8 cellular contexts compared by ENCODE assay signal in the genomic region with DNA sequence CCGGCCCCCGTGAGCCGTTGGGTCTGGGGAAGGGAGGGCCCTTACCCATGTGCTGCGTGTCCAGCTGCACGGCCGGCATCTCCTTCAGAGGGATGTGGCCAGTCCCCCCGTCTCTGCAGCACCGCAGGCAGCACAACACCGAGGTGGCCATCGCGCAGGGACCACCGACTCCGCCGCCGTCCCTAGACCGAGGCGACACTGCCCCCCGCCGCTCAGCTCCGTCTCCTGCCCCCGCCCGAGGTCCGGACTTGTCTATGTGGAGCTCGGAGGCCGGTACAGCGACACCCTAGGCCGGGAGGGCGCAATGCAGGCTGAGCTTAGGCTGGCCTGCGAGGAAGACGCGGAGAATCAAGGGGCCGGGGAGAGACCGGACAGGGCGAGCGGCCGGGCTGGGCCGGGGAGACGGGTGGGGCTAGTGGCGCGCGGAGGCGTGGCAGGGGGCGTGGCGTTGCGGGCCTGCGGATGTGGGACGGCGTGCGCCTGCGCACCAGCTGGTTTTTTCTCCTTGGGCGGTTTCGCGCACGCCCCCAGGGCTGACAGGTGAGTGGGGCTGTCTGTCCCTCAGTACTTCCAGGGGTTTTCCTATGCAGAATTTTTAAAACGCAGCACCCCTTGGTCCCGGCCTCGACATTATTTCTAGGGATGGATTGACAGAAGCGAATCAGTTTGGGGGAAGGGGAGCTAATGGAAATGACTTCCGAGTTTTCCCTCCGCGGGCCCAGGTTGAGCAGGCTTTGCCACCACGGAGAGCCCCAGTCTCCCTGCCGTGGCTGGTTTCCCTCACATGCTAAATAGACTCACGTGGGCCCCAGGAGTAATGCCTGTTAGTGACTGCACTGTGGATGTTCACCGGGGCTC. TPM values are rescaled to one million over a fixed set of nuclear protein-coding genes. Genes with fewer than 3 reads are reported as not detected.
DNase-seq lines count a peak whose midpoint lies in the region; ATAC-seq and TF ChIP-seq lines count a peak whose summit lies in the region.

A gene with protein sequence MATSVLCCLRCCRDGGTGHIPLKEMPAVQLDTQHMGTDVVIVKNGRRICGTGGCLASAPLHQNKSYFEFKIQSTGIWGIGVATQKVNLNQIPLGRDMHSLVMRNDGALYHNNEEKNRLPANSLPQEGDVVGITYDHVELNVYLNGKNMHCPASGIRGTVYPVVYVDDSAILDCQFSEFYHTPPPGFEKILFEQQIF (minus strand): TSS at position 256 of the 858 bp plus-strand sequence. CDS start 105 bp downstream, at position 151.

- TF ChIP-seq CTCF in C4-2B (conservative IDR thresholded peaks at IDR 0.05) (peak; percentile 95), colonic mucosa (IDR thresholded peaks at IDR 0.05) (peak; percentile 88)

- peak within 1 kb of the TSS; percentile 84 to 93 for H3K9ac ChIP-seq in colonic mucosa (ENCODE audit: low read depth in 2 of 2, low read length in 2 of 2)

- peak within 1 kb of the TSS; percentile 90 for H3K4me3 ChIP-seq in colonic mucosa

- DNase-seq in NCI-H524 (lab: John Stamatoyannopoulos, UW) = peak; percentile 96
- peak; percentile 91 to 92 for DNase-seq in activated CD4-positive, alpha-beta T cell treated with anti-CD3 and anti-CD28 coated beads for 4 hours
- peak; percentile 98 for DNase-seq in colonic mucosa
- DNase-seq in stimulated activated CD4-positive, alpha-beta T cell treated with anti-CD3 and anti-CD28 coated beads, Interleukin-1b, Interleukin-23, amount 100 ng/mL, for 24 hours (ENCODE audit: low read depth in 4 of 4, low spot score in 1 of 4) = peak; percentile 84 to 96 (median 92)

- no peaks in the 10 kb centered on the region for H3K36me3 ChIP-seq in colonic mucosa

- peak within 1 kb of the TSS; percentile 96 for H3K27ac ChIP-seq in C4-2B
- H3K27ac ChIP-seq in colonic mucosa = peak within 1 kb of the TSS; percentile 91
- H3K27ac ChIP-seq in layer of hippocampus (ENCODE audit: low read depth, low read length) = peak within 1 kb of the TSS; percentile 81

- ATAC-seq in GM19324 (IDR thresholded peaks at IDR 0.05; ENCODE audit: low FRiP score, unreplicated experiment) = peak; percentile 100
- peak; percentile 95 for ATAC-seq in HG03460 (IDR thresholded peaks at IDR 0.05; ENCODE audit: unreplicated experiment)

- H3K4me1 ChIP-seq in colonic mucosa = peaks cover 7% of the 10 kb centered on the region

- H3K27me3 ChIP-seq in colonic mucosa = no peaks in the 10 kb centered on the region
- no peaks in the 10 kb centered on the region for H3K27me3 ChIP-seq in layer of hippocampus (ENCODE audit: control insufficient read depth, insufficient read depth, low read length)

- H3K9me3 ChIP-seq in colonic mucosa = no peaks in the 10 kb centered on the region

- intact Hi-C loops in colonic mucosa (cut with DNase I) = no loop called here

RNA-seq across cellular contexts. Expression of the gene that starts here (rescaled TPM):
- 10 to 100 TPM in 1 of 2 donors, 1 to 10 TPM in 1; 8.0 to 14.1 TPM for total RNA-seq in colonic mucosa

Comparison
In these comparisons a context has a peak if more than half of its experiments do, and no peak if none do; other contexts are left out.
1. Peak in every context shown above with its lines: DNase-seq, ATAC-seq, H3K4me3 ChIP-seq and H3K27ac ChIP-seq.